ENCODE assay signal across 14 cellular contexts in genomic region chr1:77459881-77460280, GRCh38.
DNase-seq lines count a peak whose midpoint lies in the region; FAIRE-seq and TF ChIP-seq lines count a peak whose summit lies in the region.
"Had no signal": no experiment of that assay in that cellular context is flagged by ENCODE, and none has a peak within 500 bp of the region (broad histone marks: within the 10 kb centered on the region; RNA-seq: fewer than 3 reads in every experiment).

No MANE protein-coding gene starts in this region.

- no peaks in the 10 kb centered on the region for H3K9me3 Mint-ChIP-seq in HFFc6
- peaks cover 10% of the 10 kb centered on the region for H3K9me3 Mint-ChIP-seq in astrocyte (ENCODE audit: unreplicated experiment)
- no peaks in the 10 kb centered on the region for H3K9me3 Mint-ChIP-seq in activated CD4-positive, alpha-beta memory T cell treated with anti-CD3 and anti-CD28 coated beads for 36 hours
- H3K9me3 Mint-ChIP-seq in activated T-helper 1 cell treated with anti-CD3 and anti-CD28 coated beads, Interleukin-12 subunit alpha, Interleukin-12 subunit beta, Interleukin-2, Interleukin-4 antibody, amounts not matched to agents 30 ng/mL and 10 ng/mL and 1 ng/mL, durations not matched to agents 14 hours and 24 hours and 36 hours, result no peaks in the 10 kb centered on the region
- peaks cover 5% of the 10 kb centered on the region for H3K9me3 Mint-ChIP-seq in nephron progenitor cell
- H3K9me3 Mint-ChIP-seq: H9 had no signal

- H3K27ac Mint-ChIP-seq in HFFc6 (peak overlapping the region; percentile 65), astrocyte (ENCODE audit: unreplicated experiment) (no peak overlapping the region), nephron progenitor cell (no peak overlapping the region)
- H3K27ac Mint-ChIP-seq in activated CD4-positive, alpha-beta memory T cell treated with anti-CD3 and anti-CD28 coated beads for 36 hours, result no peak overlapping the region
- no peak overlapping the region for H3K27ac Mint-ChIP-seq in activated T-helper 1 cell treated with anti-CD3 and anti-CD28 coated beads, Interleukin-12 subunit alpha, Interleukin-12 subunit beta, Interleukin-2, Interleukin-4 antibody, amounts not matched to agents 30 ng/mL and 10 ng/mL and 1 ng/mL, durations not matched to agents 14 hours and 24 hours and 36 hours
- H3K27ac Mint-ChIP-seq: H9 had no signal

- no peaks in the 10 kb centered on the region; the same call in 1 of the 2 replicates for H3K27me3 Mint-ChIP-seq in HFFc6 (ENCODE audit: insufficient read depth)
- peaks cover 6% of the 10 kb centered on the region for H3K27me3 Mint-ChIP-seq in astrocyte (ENCODE audit: low read depth, unreplicated experiment)
- H3K27me3 Mint-ChIP-seq in activated CD4-positive, alpha-beta memory T cell treated with anti-CD3 and anti-CD28 coated beads for 36 hours, result no peaks in the 10 kb centered on the region
- no peaks in the 10 kb centered on the region for H3K27me3 Mint-ChIP-seq in activated T-helper 1 cell treated with anti-CD3 and anti-CD28 coated beads, Interleukin-12 subunit alpha, Interleukin-12 subunit beta, Interleukin-2, Interleukin-4 antibody, amounts not matched to agents 30 ng/mL and 10 ng/mL and 1 ng/mL, durations not matched to agents 14 hours and 24 hours and 36 hours (ENCODE audit: insufficient read depth)
- H3K27me3 Mint-ChIP-seq in nephron progenitor cell (ENCODE audit: low read depth, poor library complexity), result peaks cover 4% of the 10 kb centered on the region

- H3K79me2 ChIP-seq in astrocyte (ENCODE audit: insufficient read depth, low read length), result no peaks in the 10 kb centered on the region

- TF ChIP-seq CTCF in HFFc6 (IDR thresholded peaks at IDR 0.05), result no peak
- no peak for TF ChIP-seq CTCF in astrocyte (IDR thresholded peaks at IDR 0.05; ENCODE audit: insufficient read depth, low read depth, low read length)
- no peak for TF ChIP-seq CTCF in foreskin fibroblast (IDR thresholded peaks at IDR 0.05; ENCODE audit: low read depth, low read length)
- TF ChIP-seq CTCF in nephron progenitor cell (IDR thresholded peaks at IDR 0.05), result no peak

- H3K4me3 Mint-ChIP-seq in HFFc6, result no peak overlapping the region
- H3K4me3 Mint-ChIP-seq in astrocyte (ENCODE audit: unreplicated experiment), result no peak overlapping the region
- no peak overlapping the region for H3K4me3 Mint-ChIP-seq in activated CD4-positive, alpha-beta memory T cell treated with anti-CD3 and anti-CD28 coated beads for 36 hours
- H3K4me3 Mint-ChIP-seq in activated T-helper 1 cell treated with anti-CD3 and anti-CD28 coated beads, Interleukin-12 subunit alpha, Interleukin-12 subunit beta, Interleukin-2, Interleukin-4 antibody, amounts not matched to agents 30 ng/mL and 10 ng/mL and 1 ng/mL, durations not matched to agents 14 hours and 24 hours and 36 hours, result no peak overlapping the region
- H3K4me3 Mint-ChIP-seq in nephron progenitor cell, result no peak overlapping the region
- H3K4me3 Mint-ChIP-seq: H9 had no signal

- intact Hi-C loops in activated CD4-positive, alpha-beta memory T cell treated with anti-CD3 and anti-CD28 coated beads for 36 hours (cut with micrococcal nuclease), result no loop called here
- intact Hi-C loops in activated T-helper 1 cell treated with anti-CD3 and anti-CD28 coated beads, Interleukin-12 subunit alpha, Interleukin-12 subunit beta, Interleukin-2, Interleukin-4 antibody, amounts not matched to agents 30 ng/mL and 10 ng/mL and 1 ng/mL, durations not matched to agents 14 hours and 24 hours and 36 hours (cut with micrococcal nuclease), result no loop called here

- POLR2A ChIA-PET in activated CD4-positive, alpha-beta memory T cell treated with anti-CD3 and anti-CD28 coated beads for 36 hours (lab: Charles Lee), result no interaction called here

- no peaks in the 10 kb centered on the region for H3K27me3 ChIP-seq in astrocyte (ENCODE audit: insufficient read depth, low read length)
- H3K27me3 ChIP-seq: BLaER1 had no signal

- no peaks in the 10 kb centered on the region for H3K4me1 ChIP-seq in astrocyte (ENCODE audit: insufficient read depth, low read length)
- H3K4me1 ChIP-seq: BLaER1 had no signal

- no peak overlapping the region for H3K4me2 ChIP-seq in astrocyte (ENCODE audit: low read length)
- H3K4me2 ChIP-seq: BLaER1 had no signal

- H3K9me3 ChIP-seq in astrocyte (ENCODE audit: insufficient read depth, low read depth, low read length), result no peaks in the 10 kb centered on the region
- H3K9me3 ChIP-seq: BLaER1 had no signal

- no peak overlapping the region for H3K27ac ChIP-seq in astrocyte (ENCODE audit: low read depth, low read length)
- H3K27ac ChIP-seq: BLaER1 had no signal

- H3K4me3 ChIP-seq in astrocyte (ENCODE audit: insufficient read depth, low read depth, low read length) (no peak overlapping the region), foreskin fibroblast (ENCODE audit: low read depth in 1 of 2, low read length in 2 of 2) (no peak overlapping the region)
- H3K4me3 ChIP-seq: BLaER1 had no signal

- H4K20me1 ChIP-seq in astrocyte (ENCODE audit: insufficient read depth, low read length), result no peaks in the 10 kb centered on the region
- H4K20me1 ChIP-seq: BLaER1 had no signal

- H2AFZ ChIP-seq in astrocyte (ENCODE audit: low read depth, low read length), result no peak overlapping the region

- DNase-seq in HFFc6 (peak; percentile 14), astrocyte (ENCODE audit: low read depth) (peak; percentile 35), foreskin fibroblast (peak; percentile 24 to 46), nephron progenitor cell (no peak), AG08396 (ENCODE audit: low spot score) (no peak)
- DNase-seq in activated CD4-positive, alpha-beta memory T cell treated with anti-CD3 and anti-CD28 coated beads for 36 hours, result no peak
- no peak for DNase-seq in activated T-helper 1 cell treated with anti-CD3 and anti-CD28 coated beads, Interleukin-12 subunit alpha, Interleukin-12 subunit beta, Interleukin-2, Interleukin-4 antibody, amounts not matched to agents 30 ng/mL and 10 ng/mL and 1 ng/mL, durations not matched to agents 14 hours and 24 hours and 36 hours (ENCODE audit: low spot score)
- DNase-seq: DMS 273 treated with DMSO at 0.1 percent for 48 hours, H9, NCI-H1105, NCI-H1694 treated with DMSO at 0.1 percent for 48 hours, NCI-H446 had no signal

- no peak overlapping the region for H3K9ac ChIP-seq in astrocyte (ENCODE audit: low read length)
- H3K9ac ChIP-seq: BLaER1 had no signal

- peaks cover 43% of the 10 kb centered on the region for H3K4me1 Mint-ChIP-seq in HFFc6 (ENCODE audit: low read depth)
- no peaks in the 10 kb centered on the region for H3K4me1 Mint-ChIP-seq in astrocyte (ENCODE audit: low read depth, unreplicated experiment)
- peaks cover 2% of the 10 kb centered on the region for H3K4me1 Mint-ChIP-seq in activated CD4-positive, alpha-beta memory T cell treated with anti-CD3 and anti-CD28 coated beads for 36 hours (ENCODE audit: low read depth)
- H3K4me1 Mint-ChIP-seq in activated T-helper 1 cell treated with anti-CD3 and anti-CD28 coated beads, Interleukin-12 subunit alpha, Interleukin-12 subunit beta, Interleukin-2, Interleukin-4 antibody, amounts not matched to agents 30 ng/mL and 10 ng/mL and 1 ng/mL, durations not matched to agents 14 hours and 24 hours and 36 hours (ENCODE audit: low read depth), result no peaks in the 10 kb centered on the region
- no peaks in the 10 kb centered on the region for H3K4me1 Mint-ChIP-seq in nephron progenitor cell

- no peaks in the 10 kb centered on the region for H3K36me3 ChIP-seq in astrocyte (ENCODE audit: insufficient read depth, low read length)
- H3K36me3 ChIP-seq: BLaER1 had no signal

- FAIRE-seq in astrocyte (lab: Jason Lieb, UNC), result no peak
- FAIRE-seq: HTR-8/SVneo had no signal

- CTCF ChIA-PET in activated CD4-positive, alpha-beta memory T cell treated with anti-CD3 and anti-CD28 coated beads for 36 hours (lab: Charles Lee), result no interaction called here

- peaks cover 33% of the 10 kb centered on the region for H3K36me3 Mint-ChIP-seq in HFFc6 (ENCODE audit: low read depth)
- no peaks in the 10 kb centered on the region for H3K36me3 Mint-ChIP-seq in astrocyte (ENCODE audit: low read depth, unreplicated experiment)
- H3K36me3 Mint-ChIP-seq in activated CD4-positive, alpha-beta memory T cell treated with anti-CD3 and anti-CD28 coated beads for 36 hours, result no peaks in the 10 kb centered on the region
- no peaks in the 10 kb centered on the region for H3K36me3 Mint-ChIP-seq in activated T-helper 1 cell treated with anti-CD3 and anti-CD28 coated beads, Interleukin-12 subunit alpha, Interleukin-12 subunit beta, Interleukin-2, Interleukin-4 antibody, amounts not matched to agents 30 ng/mL and 10 ng/mL and 1 ng/mL, durations not matched to agents 14 hours and 24 hours and 36 hours (ENCODE audit: low read depth)
- H3K36me3 Mint-ChIP-seq in nephron progenitor cell (ENCODE audit: low read depth), result no peaks in the 10 kb centered on the region

Comparison
In these comparisons a context has a peak if more than half of its experiments do, and no peak if none do; other contexts are left out.
1. DNase-seq: peak in HFFc6 (single experiment), astrocyte (single experiment) and foreskin fibroblast (2 of 2); none in activated CD4-positive, alpha-beta memory T cell treated with anti-CD3 and anti-CD28 coated beads for 36 hours (single experiment), activated T-helper 1 cell treated with anti-CD3 and anti-CD28 coated beads, Interleukin-12 subunit alpha, Interleukin-12 subunit beta, Interleukin-2, Interleukin-4 antibody, amounts not matched to agents 30 ng/mL and 10 ng/mL and 1 ng/mL, durations not matched to agents 14 hours and 24 hours and 36 hours (single experiment), nephron progenitor cell (single experiment) and AG08396 (single experiment).